Comparison of ENCODE assay signal across 10 cellular contexts in the genomic region with DNA sequence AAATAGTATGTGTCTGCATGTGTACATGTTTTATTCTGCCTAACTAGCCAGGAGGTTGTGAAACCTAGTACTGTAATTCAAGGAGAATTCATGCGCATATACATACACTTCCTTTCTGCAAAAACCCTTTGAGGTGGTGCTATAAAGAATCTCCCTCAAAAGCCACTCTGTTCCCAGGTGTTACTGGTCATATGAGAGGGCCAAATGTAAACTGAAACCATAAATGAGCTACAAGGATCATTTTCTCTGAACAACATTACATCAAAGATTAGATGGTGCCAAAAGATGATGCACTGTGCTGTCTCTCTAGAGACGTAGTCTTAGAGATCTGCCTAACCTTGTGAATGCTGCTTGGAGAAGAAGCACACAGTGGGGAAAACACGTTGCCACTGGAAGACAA. TPM values are rescaled to one million over a fixed set of nuclear protein-coding genes. Genes with fewer than 3 reads are reported as not detected.
DNase-seq lines count a peak whose midpoint lies in the region; ATAC-seq and TF ChIP-seq lines count a peak whose summit lies in the region.
"Had no signal": no experiment of that assay in that cellular context is flagged by ENCODE, and none has a peak within 500 bp of the region (broad histone marks: within the 10 kb centered on the region; RNA-seq: fewer than 3 reads in every experiment).

No MANE protein-coding gene starts in this region.

- H3K9me3 ChIP-seq in fibroblast of lung (ENCODE audit: control insufficient read depth, insufficient read depth, low read depth, low read length) = no peaks in the 10 kb centered on the region

- no peaks in the 10 kb centered on the region for H3K27me3 Mint-ChIP-seq in stimulated activated memory B cell treated with anti-CD40 and anti-IgM and Interleukin-4, amounts not matched to agents 10 μg/mL and 1 μg/mL and 100 μg/mL, for 72 hours

- no peak for TF ChIP-seq CTCF in fibroblast of lung (conservative IDR thresholded peaks at IDR 0.05 in 1 of 2, IDR thresholded peaks at IDR 0.05 in 1 of 2; ENCODE audit: low read depth in 1 of 2, low read length in 2 of 2)

- H3K4me1 Mint-ChIP-seq in stimulated activated memory B cell treated with anti-CD40 and anti-IgM and Interleukin-4, amounts not matched to agents 10 μg/mL and 1 μg/mL and 100 μg/mL, for 72 hours = no peaks in the 10 kb centered on the region

- no peaks in the 10 kb centered on the region for H4K20me1 ChIP-seq in fibroblast of lung (ENCODE audit: control insufficient read depth, extremely low read depth, insufficient read depth, low read length)

- ATAC-seq in GM21576 (IDR thresholded peaks at IDR 0.05; ENCODE audit: unreplicated experiment) = peak; percentile 63
- no peak for ATAC-seq in SK-N-SH treated with all-trans-retinoic acid at 6 μM for 48 hours
- no peak for ATAC-seq in left lobe of liver
- no peak for ATAC-seq in stimulated activated memory B cell treated with anti-CD40 and anti-IgM and Interleukin-4, amounts not matched to agents 10 μg/mL and 1 μg/mL and 100 μg/mL, for 72 hours
- ATAC-seq: right cardiac atrium had no signal

- H3K27ac Mint-ChIP-seq in stimulated activated memory B cell treated with anti-CD40 and anti-IgM and Interleukin-4, amounts not matched to agents 10 μg/mL and 1 μg/mL and 100 μg/mL, for 72 hours = no peak overlapping the region

- no peak overlapping the region for H3K9ac ChIP-seq in fibroblast of lung (ENCODE audit: insufficient read depth, low read length)

- peak overlapping the region; percentile 35 for H3K27ac ChIP-seq in fibroblast of lung (ENCODE audit: insufficient read depth, low read length)

- no peaks in the 10 kb centered on the region for H3K27me3 ChIP-seq in fibroblast of lung (ENCODE audit: control insufficient read depth, insufficient read depth, low read length)

- H3K9me3 Mint-ChIP-seq in stimulated activated memory B cell treated with anti-CD40 and anti-IgM and Interleukin-4, amounts not matched to agents 10 μg/mL and 1 μg/mL and 100 μg/mL, for 72 hours = no peaks in the 10 kb centered on the region

- H3K4me1 ChIP-seq in fibroblast of lung (ENCODE audit: control insufficient read depth, extremely low read depth, insufficient read depth, low read length) = peaks cover 63% of the 10 kb centered on the region

- H2AFZ ChIP-seq in fibroblast of lung (ENCODE audit: low read length) = no peak overlapping the region

- peak overlapping the region; percentile 38; the same call in 1 of the 2 replicates for H3K4me3 ChIP-seq in GM08714 (ENCODE audit: low read length)
- H3K4me3 ChIP-seq in fibroblast of lung (replicated peaks in 1 of 4; ENCODE audit: control extremely low read depth in 1 of 4, insufficient read depth in 1 of 4, low read depth in 3 of 4, low read length in 4 of 4) = no peak overlapping the region

- DNase-seq in NCI-H128 (lab: John Stamatoyannopoulos, UW; ENCODE audit: unreplicated experiment) = peak; percentile 32
- peak; percentile 44 to 53 for DNase-seq in fibroblast of lung (ENCODE audit: low read depth in 2 of 2)
- no peak for DNase-seq in left lobe of liver (ENCODE audit: low spot score)
- no peak for DNase-seq in activated CD4-positive, alpha-beta T cell treated with anti-CD3 and anti-CD28 coated beads, Interleukin-2, amount 50 U/mL, for 48 hours
- DNase-seq: effector CD4-positive, alpha-beta T cell; right cardiac atrium had no signal

- peak overlapping the region; percentile 13 for H3K4me2 ChIP-seq in fibroblast of lung (ENCODE audit: extremely low read depth, insufficient read depth, low read length)

- H3K36me3 Mint-ChIP-seq in stimulated activated memory B cell treated with anti-CD40 and anti-IgM and Interleukin-4, amounts not matched to agents 10 μg/mL and 1 μg/mL and 100 μg/mL, for 72 hours = no peaks in the 10 kb centered on the region

- H3K79me2 ChIP-seq in fibroblast of lung (ENCODE audit: control insufficient read depth, insufficient read depth, low read length) = peaks cover 52% of the 10 kb centered on the region

- no peak overlapping the region for H3K4me3 Mint-ChIP-seq in stimulated activated memory B cell treated with anti-CD40 and anti-IgM and Interleukin-4, amounts not matched to agents 10 μg/mL and 1 μg/mL and 100 μg/mL, for 72 hours

- no peaks in the 10 kb centered on the region for H3K36me3 ChIP-seq in fibroblast of lung (ENCODE audit: control insufficient read depth, insufficient read depth, low read length)

TF ChIP-seq in SK-N-SH treated with all-trans-retinoic acid at 6 μM for 48 hours, 23 proteins besides CTCF, POLR2A, EP300 and RAD21:
- TF ChIP-seq, protein P1, sequence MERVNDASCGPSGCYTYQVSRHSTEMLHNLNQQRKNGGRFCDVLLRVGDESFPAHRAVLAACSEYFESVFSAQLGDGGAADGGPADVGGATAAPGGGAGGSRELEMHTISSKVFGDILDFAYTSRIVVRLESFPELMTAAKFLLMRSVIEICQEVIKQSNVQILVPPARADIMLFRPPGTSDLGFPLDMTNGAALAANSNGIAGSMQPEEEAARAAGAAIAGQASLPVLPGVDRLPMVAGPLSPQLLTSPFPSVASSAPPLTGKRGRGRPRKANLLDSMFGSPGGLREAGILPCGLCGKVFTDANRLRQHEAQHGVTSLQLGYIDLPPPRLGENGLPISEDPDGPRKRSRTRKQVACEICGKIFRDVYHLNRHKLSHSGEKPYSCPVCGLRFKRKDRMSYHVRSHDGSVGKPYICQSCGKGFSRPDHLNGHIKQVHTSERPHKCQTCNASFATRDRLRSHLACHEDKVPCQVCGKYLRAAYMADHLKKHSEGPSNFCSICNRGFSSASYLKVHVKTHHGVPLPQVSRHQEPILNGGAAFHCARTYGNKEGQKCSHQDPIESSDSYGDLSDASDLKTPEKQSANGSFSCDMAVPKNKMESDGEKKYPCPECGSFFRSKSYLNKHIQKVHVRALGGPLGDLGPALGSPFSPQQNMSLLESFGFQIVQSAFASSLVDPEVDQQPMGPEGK (CRISPR knock-in tag; IDR thresholded peaks at IDR 0.05; ENCODE audit: borderline replicate concordance) = no peak
- TF ChIP-seq ZFP3 (CRISPR knock-in tag; IDR thresholded peaks at IDR 0.05) = no peak
- no peak for TF ChIP-seq OSR1 (CRISPR knock-in tag; IDR thresholded peaks at IDR 0.05)
- no peak for TF ChIP-seq ZNF70 (CRISPR knock-in tag; IDR thresholded peaks at IDR 0.05)
- no peak for TF ChIP-seq ZC3H10 (CRISPR knock-in tag; IDR thresholded peaks at IDR 0.05)
- no peak for TF ChIP-seq SNAI2 (CRISPR knock-in tag; IDR thresholded peaks at IDR 0.05)
- no peak for TF ChIP-seq CSDC2 (CRISPR knock-in tag; IDR thresholded peaks at IDR 0.05)
- TF ChIP-seq GLIS3 (CRISPR knock-in tag; IDR thresholded peaks at IDR 0.05) = no peak

RNA-seq across cellular contexts. Expression of gene NREP, which starts 15.7 kb away (rescaled TPM):
- 56.8 and 86.0 TPM in 2 replicates for total RNA-seq in fibroblast of lung
- polyA plus RNA-seq in fibroblast of lung = 149 and 364 TPM in 2 replicates
- polyA plus RNA-seq in fibroblast of lung (2012) = 64.0 and 156 TPM in 2 replicates
- 14.6 and 34.6 TPM in 2 replicates for polyA minus RNA-seq in fibroblast of lung (ENCODE audit: low replicate concordance)
- 3.2 TPM for total RNA-seq in left lobe of liver

Comparison
In these comparisons a context has a peak if more than half of its experiments do, and no peak if none do; other contexts are left out.
1. DNase-seq: peak in NCI-H128 (single experiment) and fibroblast of lung (2 of 2); none in left lobe of liver (single experiment) and activated CD4-positive, alpha-beta T cell treated with anti-CD3 and anti-CD28 coated beads, Interleukin-2, amount 50 U/mL, for 48 hours (0 of 2).
2. RNA of gene NREP, which starts 15.7 kb away (total RNA-seq): 56.8 to 86.0 TPM in fibroblast of lung; 3.2 TPM in left lobe of liver (single experiment); every median in the first group is over 10 times any median in the second.